24 cellular contexts compared by ENCODE assay signal in the genomic region with DNA sequence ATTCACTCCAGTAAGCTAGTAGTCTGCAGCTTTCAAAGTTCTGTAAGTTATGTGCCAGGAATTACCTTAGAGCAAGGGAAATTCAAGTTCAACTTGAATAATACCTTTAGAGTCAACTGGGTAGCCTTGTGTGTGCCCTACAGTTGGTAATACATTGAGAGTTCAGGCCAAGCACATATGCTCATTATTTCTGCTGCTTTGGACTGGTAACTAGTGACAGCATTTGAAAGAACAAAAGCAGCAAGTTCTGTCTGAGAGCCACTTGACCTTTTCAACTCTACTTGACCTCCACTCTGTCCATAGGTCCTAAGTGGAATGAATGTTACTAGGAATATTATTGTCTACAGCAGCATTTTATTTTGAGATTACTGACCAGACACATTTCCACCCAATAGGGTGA.
"Had no signal": no experiment of that assay in that cellular context is flagged by ENCODE, and none has a peak within 500 bp of the region (broad histone marks: within the 10 kb centered on the region; RNA-seq: fewer than 3 reads in every experiment).

No MANE protein-coding gene starts in this region.

- H3K27ac ChIP-seq: brain microvascular endothelial cell, colonic mucosa, KMS-11, SJSA1, WERI-Rb-1 had no signal

- H3K9me3 ChIP-seq: colonic mucosa, SJSA1 had no signal

- H3K9ac ChIP-seq: KMS-11 had no signal

- H3K36me3 ChIP-seq: brain microvascular endothelial cell, colonic mucosa, SJSA1, WERI-Rb-1 had no signal

- H3K27me3 ChIP-seq: brain microvascular endothelial cell, colonic mucosa, SJSA1 had no signal

- H3K4me2 ChIP-seq: KMS-11 had no signal

- H3K4me3 ChIP-seq: colonic mucosa, SJSA1 had no signal

- FAIRE-seq: RCC 7860 had no signal

- DNase-seq: activated CD4-positive, alpha-beta memory T cell treated with anti-CD3 and anti-CD28 coated beads, Interleukin-2, amount 10 ng/mL, durations not matched to agents 7 days and 5 days; activated CD4-positive, alpha-beta T cell treated with anti-CD3 and anti-CD28 coated beads for 36 hours; activated CD4-positive, alpha-beta T cell treated with anti-CD3 and anti-CD28 coated beads, Interleukin-2, amount 50 U/mL, for 1 hour; activated gamma-delta T cell; activated naive CD4-positive, alpha-beta T cell treated with anti-CD3 and anti-CD28 coated beads, Interleukin-2, amount 10 ng/mL, durations not matched to agents 7 days and 5 days; activated naive CD8-positive, alpha-beta T cell treated with anti-CD3 and anti-CD28 coated beads for 36 hours; activated T-cell treated with anti-CD3 and anti-CD28 coated beads for 4 hours; activated T-cell treated with anti-CD3 and anti-CD28 coated beads, Interleukin-2, amount 50 U/mL, for 48 hours; brain microvascular endothelial cell; cerebellar nuclear complex; colonic mucosa; NCI-H1092; NCI-H1436; NCI-H1694 treated with DMSO at 0.1 percent for 48 hours; NCI-H2029 treated with DMSO at 0.1 percent for 48 hours; NCI-H524 treated with DMSO at 0.1 percent for 48 hours; PC-3; T-helper 2 cell; T1000; WERI-Rb-1 had no signal

- H3K4me1 ChIP-seq: colonic mucosa, SJSA1 had no signal

- ATAC-seq: activated CD4-positive, alpha-beta T cell treated with anti-CD3 and anti-CD28 coated beads for 36 hours; activated T-helper 17 cell treated with anti-CD3 and anti-CD28 coated beads, Interleukin-2, amount 50 U/mL, for 72 hours; PC-3 had no signal
